In the genomic region with DNA sequence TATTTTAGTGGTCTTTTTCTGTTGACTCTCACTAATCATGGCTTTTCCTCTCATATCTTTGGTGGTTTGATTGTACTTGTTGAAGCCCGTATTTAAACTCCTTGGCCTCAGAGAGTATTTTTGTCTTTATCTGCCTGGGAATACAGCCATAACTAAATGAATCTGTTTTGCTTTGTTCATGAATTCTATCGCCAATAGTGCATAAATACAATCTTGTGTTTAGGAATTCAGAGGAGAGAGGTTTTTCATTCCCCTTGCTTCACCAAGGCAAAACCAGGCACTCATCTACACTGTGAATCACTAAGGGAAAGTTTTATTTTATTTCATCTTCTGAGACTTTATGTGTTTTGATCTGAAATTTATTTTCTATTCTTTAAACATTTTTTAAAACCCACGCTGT, we compare ENCODE assay signal across 20 cellular contexts.
DNase-seq lines count a peak whose midpoint lies in the region; ATAC-seq, FAIRE-seq and TF ChIP-seq lines count a peak whose summit lies in the region.
"Had no signal": no experiment of that assay in that cellular context is flagged by ENCODE, and none has a peak within 500 bp of the region (broad histone marks: within the 10 kb centered on the region; RNA-seq: fewer than 3 reads in every experiment).

No MANE protein-coding gene starts in this region.

- WGBS in hepatocyte (ENCODE audit: low lambda C conversion rate, missing lambda C conversion rate) = 46% methylated on average over 3 of the region's 3 CpGs
- WGBS in pancreas, 2 donors = 24 to 38% methylated on average over 3 of the region's 3 CpGs

- ATAC-seq in pancreas = peak in 3 of 4 donors; percentile 37 to 43 (median 40)
- no peak for ATAC-seq in HG02970 (IDR thresholded peaks at IDR 0.05; ENCODE audit: low FRiP score, unreplicated experiment)
- no peak for ATAC-seq in HG02840 (IDR thresholded peaks at IDR 0.05; ENCODE audit: low FRiP score, unreplicated experiment)
- ATAC-seq: heart right ventricle; Right ventricle myocardium inferior; stimulated activated naive B cell treated with anti-CD40 and anti-IgM and Interleukin-4, amounts not matched to agents 10 μg/mL and 1 μg/mL and 100 μg/mL, for 72 hours had no signal

- DNase-seq in Calu3 (no peak), adipocyte (ENCODE audit: low read depth) (no peak), hepatocyte (ENCODE audit: low spot score) (no peak), pancreas (no peak), glutamatergic neuron (no peak), ACHN (no peak)
- DNase-seq: activated CD4-positive, alpha-beta T cell treated with anti-CD3 and anti-CD28 coated beads, Interleukin-2, amount 50 U/mL, for 48 hours; activated naive CD4-positive, alpha-beta T cell treated with anti-CD3 and anti-CD28 coated beads, Interleukin-2, amount 50 U/mL, for 16 hours; activated T-cell treated with anti-CD3 and anti-CD28 coated beads, Interleukin-2, amount 50 U/mL, for 1 hour; CD4-positive, alpha-beta T cell; heart right ventricle; NCI-H2081; NCI-H510A; stimulated activated naive B cell treated with anti-CD40 and anti-IgM and Interleukin-4, amounts not matched to agents 10 μg/mL and 1 μg/mL and 100 μg/mL, for 72 hours had no signal

- H3K9me2 ChIP-seq in hepatocyte (replicated peaks; ENCODE audit: insufficient read depth) = no peaks in the 10 kb centered on the region

- H3K4me1 ChIP-seq in adipocyte (ENCODE audit: control insufficient read depth, insufficient read depth, low read length) = peaks cover 67% of the 10 kb centered on the region
- no peaks in the 10 kb centered on the region for H3K4me1 ChIP-seq in hepatocyte (ENCODE audit: insufficient read depth)
- peaks cover 0 to 9% (median 6%) of the 10 kb centered on the region in 3 donors for H3K4me1 ChIP-seq in pancreas

- intact Hi-C loops in Calu3 (cut with micrococcal nuclease; ENCODE audit: unreplicated experiment) = loop anchor here (5.0 to 10.0 kb wide), 3 partner anchors 92 to 231 kb away; no protein-coding TSS in a partner anchor
- intact Hi-C loops in pancreas (cut with DNase I) = no loop called here

- no peaks in the 10 kb centered on the region for H4K20me1 ChIP-seq in hepatocyte (ENCODE audit: insufficient read depth, poor library complexity, severe bottlenecking)

- no peaks in the 10 kb centered on the region for H3K27me3 ChIP-seq in adipocyte (replicated peaks; ENCODE audit: control insufficient read depth, insufficient read depth, low read length)
- H3K27me3 ChIP-seq in hepatocyte = no peaks in the 10 kb centered on the region
- no peaks in the 10 kb centered on the region for H3K27me3 ChIP-seq in pancreas
- H3K27me3 ChIP-seq: heart right ventricle, tibial nerve had no signal

- H3K9me3 Mint-ChIP-seq in Calu3 (ENCODE audit: low read depth, unreplicated experiment) (peaks cover 15% of the 10 kb centered on the region), glutamatergic neuron (ENCODE audit: unreplicated experiment) (peaks cover 2% of the 10 kb centered on the region)

- peak overlapping the region; percentile 67 for H3K9ac ChIP-seq in adipocyte (ENCODE audit: low read length)

- TF ChIP-seq CTCF in Calu3 (IDR thresholded peaks at IDR 0.05; ENCODE audit: unreplicated experiment) (no peak), hepatocyte (IDR thresholded peaks at IDR 0.05; ENCODE audit: poor library complexity) (no peak), pancreas (IDR thresholded peaks at IDR 0.05) (no peak), glutamatergic neuron (IDR thresholded peaks at IDR 0.05; ENCODE audit: partially characterized antibody, unreplicated experiment) (no peak)

- H3K27ac ChIP-seq in hepatocyte (peak overlapping the region; percentile 39), pancreas (peak overlapping the region in 2 of 4 donors; percentile 57)

- CTCF ChIA-PET in Calu3 (lab: Charles Lee) = no interaction called here

- peak overlapping the region; percentile 60 for H3K4me2 ChIP-seq in hepatocyte

- H3K27me3 Mint-ChIP-seq in Calu3 (ENCODE audit: unreplicated experiment) (no peaks in the 10 kb centered on the region), glutamatergic neuron (ENCODE audit: unreplicated experiment) (peaks cover 2% of the 10 kb centered on the region)
- H3K27me3 Mint-ChIP-seq: brain; CD4-positive, alpha-beta T cell; dendritic cell treated with granulocyte-macrophage colony-stimulating factor and Interleukin-4, amounts not matched to agents 40 ng/mL and 50 ng/mL, for 4 days; stimulated activated naive B cell treated with anti-CD40 and anti-IgM and Interleukin-4, amounts not matched to agents 10 μg/mL and 1 μg/mL and 100 μg/mL, for 72 hours had no signal

- H3K79me2 ChIP-seq in hepatocyte = peaks cover 18% of the 10 kb centered on the region

- H3K9me3 ChIP-seq in adipocyte (ENCODE audit: control insufficient read depth, low read length) (peaks cover 11% of the 10 kb centered on the region), hepatocyte (ENCODE audit: low read depth) (no peaks in the 10 kb centered on the region), pancreas (no peaks in the 10 kb centered on the region)

- no peak overlapping the region for H2AFZ ChIP-seq in hepatocyte

- H3K27ac Mint-ChIP-seq in Calu3 (ENCODE audit: unreplicated experiment) (peak overlapping the region; percentile 82), glutamatergic neuron (ENCODE audit: unreplicated experiment) (no peak overlapping the region)
- H3K27ac Mint-ChIP-seq: dendritic cell treated with granulocyte-macrophage colony-stimulating factor and Interleukin-4, amounts not matched to agents 40 ng/mL and 50 ng/mL, for 4 days; stimulated activated naive B cell treated with anti-CD40 and anti-IgM and Interleukin-4, amounts not matched to agents 10 μg/mL and 1 μg/mL and 100 μg/mL, for 72 hours had no signal

- H3K4me1 Mint-ChIP-seq in Calu3 (ENCODE audit: low read depth, unreplicated experiment) (peaks cover 51% of the 10 kb centered on the region), glutamatergic neuron (ENCODE audit: low read depth, unreplicated experiment) (no peaks in the 10 kb centered on the region)
- H3K4me1 Mint-ChIP-seq: brain; stimulated activated naive B cell treated with anti-CD40 and anti-IgM and Interleukin-4, amounts not matched to agents 10 μg/mL and 1 μg/mL and 100 μg/mL, for 72 hours had no signal

- H3K36me3 ChIP-seq in adipocyte (ENCODE audit: control insufficient read depth, insufficient read depth, low read length, severe bottlenecking) = no peaks in the 10 kb centered on the region
- H3K36me3 ChIP-seq in hepatocyte (replicated peaks; ENCODE audit: insufficient read depth, low read depth) = no peaks in the 10 kb centered on the region
- H3K36me3 ChIP-seq in pancreas = no peaks in the 10 kb centered on the region
- H3K36me3 ChIP-seq: heart right ventricle, tibial nerve had no signal

- in situ Hi-C loops in ACHN (cut with HindIII; ENCODE audit: low pct_ligation_motif_present, low pct_unique_long_range_greater_than_20kb, low sequenced_read_pairs) = no loop called here

- no peak for FAIRE-seq in pancreas (lab: Jason Lieb, UNC)

- H3K4me3 Mint-ChIP-seq in Calu3 (ENCODE audit: low read depth, unreplicated experiment) (peak overlapping the region; percentile 50), glutamatergic neuron (ENCODE audit: unreplicated experiment) (no peak overlapping the region)
- H3K4me3 Mint-ChIP-seq: brain; dendritic cell treated with granulocyte-macrophage colony-stimulating factor and Interleukin-4, amounts not matched to agents 40 ng/mL and 50 ng/mL, for 4 days; stimulated activated naive B cell treated with anti-CD40 and anti-IgM and Interleukin-4, amounts not matched to agents 10 μg/mL and 1 μg/mL and 100 μg/mL, for 72 hours had no signal

- BruUV-seq in Calu3 (replicated peaks; lab: Mats Ljungman, UMichigan) = no TSS peak

- H3K4me3 ChIP-seq in adipocyte (ENCODE audit: low read length) (peak overlapping the region; percentile 72), hepatocyte (no peak overlapping the region), pancreas (peak overlapping the region in 2 of 4 donors; percentile 22 to 42)

- peaks cover 22% of the 10 kb centered on the region for H3K36me3 Mint-ChIP-seq in Calu3 (ENCODE audit: insufficient read depth, unreplicated experiment)
- no peaks in the 10 kb centered on the region for H3K36me3 Mint-ChIP-seq in glutamatergic neuron (ENCODE audit: unreplicated experiment)

Comparison
In these comparisons a context has a peak if more than half of its experiments do, and no peak if none do; other contexts are left out.
1. ATAC-seq: peak in pancreas (3 of 4); none in HG02970 (single experiment) and HG02840 (single experiment).